20 cellular contexts compared by ENCODE assay signal in genomic region chr10:91513598-91513997, GRCh38.
"Had no signal": no experiment of that assay in that cellular context is flagged by ENCODE, and none has a peak within 500 bp of the region (broad histone marks: within the 10 kb centered on the region; RNA-seq: fewer than 3 reads in every experiment).

No MANE protein-coding gene starts in this region.

- H3K9me3 ChIP-seq: esophagus squamous epithelium had no signal

- H3K36me3 ChIP-seq: spleen had no signal

- H3K4me1 ChIP-seq: heart right ventricle, lower lobe of right lung, spleen, tibial nerve had no signal

- H3K27ac ChIP-seq: coronary artery, heart right ventricle, lower lobe of right lung, spleen, tibial nerve had no signal

- H3K4me3 ChIP-seq: coronary artery, esophagus squamous epithelium, heart right ventricle, lower lobe of right lung, spleen, tibial nerve had no signal

- H3K27me3 ChIP-seq: esophagus squamous epithelium, heart right ventricle, spleen, tibial nerve had no signal

- DNase-seq: activated CD4-positive, alpha-beta T cell treated with anti-CD3 and anti-CD28 coated beads, Interleukin-2, amount 50 U/mL, for 4 hours; activated CD8-positive, alpha-beta memory T cell treated with anti-CD3 and anti-CD28 coated beads for 24 hours; activated CD8-positive, alpha-beta memory T cell treated with anti-CD3 and anti-CD28 coated beads, Interleukin-2, amount 50 U/mL, for 4 hours; activated T-cell treated with anti-CD3 and anti-CD28 coated beads, Interleukin-2, amount 50 U/mL, for 24 hours; endodermal cell; esophagus squamous epithelium; heart right ventricle; left colon; lower lobe of right lung; naive B cell; occipital lobe; posterior cingulate gyrus; retina; spleen; stimulated activated CD4-positive, alpha-beta T cell treated with anti-CD3 and anti-CD28 coated beads, Interleukin-4, amount 100 ng/mL, for 4 hours; stimulated activated naive CD8-positive, alpha-beta T cell treated with anti-CD3 and anti-CD28 coated beads, Interleukin-15, Interleukin-2, amounts not matched to agents 100 U/mL and 50 U/mL, for 24 hours; T-helper 9 cell had no signal

- ATAC-seq: activated T-helper 17 cell treated with anti-CD3 and anti-CD28 coated beads, Interleukin-2, amount 50 U/mL, for 72 hours; heart right ventricle; left colon; lower lobe of right lung; stimulated activated naive CD8-positive, alpha-beta T cell treated with anti-CD3 and anti-CD28 coated beads, Interleukin-15, Interleukin-2, amounts not matched to agents 100 U/mL and 50 U/mL, for 24 hours had no signal
